1 cellular context compared by ENCODE assay signal in the genomic region with DNA sequence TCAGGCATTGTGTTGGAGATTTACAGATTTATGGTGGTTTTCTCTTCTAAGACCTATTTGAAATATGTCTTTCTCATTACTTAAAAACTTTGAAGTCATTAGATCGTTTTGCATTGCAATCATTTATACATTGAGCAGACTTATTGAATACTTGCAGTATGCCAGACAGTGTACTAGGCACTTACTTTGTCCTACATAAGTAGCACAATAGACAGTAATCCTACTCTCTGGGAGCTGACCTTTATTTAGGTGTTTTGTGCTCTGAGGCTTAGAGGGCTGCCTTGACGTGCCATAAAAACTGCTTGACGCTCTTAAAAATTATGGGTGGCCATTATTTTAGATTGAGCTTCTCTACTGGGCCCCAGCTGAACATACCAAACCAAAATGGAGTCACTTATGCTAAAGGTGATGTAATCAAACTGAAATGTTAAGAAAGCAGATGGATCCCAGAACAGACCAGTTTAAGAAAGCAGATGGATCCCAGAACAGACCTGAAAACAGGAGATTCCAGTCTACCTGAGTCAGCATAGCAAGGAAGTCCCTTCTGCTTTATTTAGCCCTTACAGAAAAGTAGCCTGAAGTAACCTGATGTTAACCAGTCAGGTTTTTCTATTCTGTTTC.
TF ChIP-seq lines count a peak whose summit lies in the region.

No MANE protein-coding gene starts in this region.

TF ChIP-seq in H1, 55 proteins besides CTCF, POLR2A, EP300 and RAD21:
- TF ChIP-seq SIN3A (conservative IDR thresholded peaks at IDR 0.05 in 1 of 2, IDR thresholded peaks at IDR 0.05 in 1 of 2; ENCODE audit: low read depth in 1 of 2, low read length in 2 of 2) (no peak), KDM5A (IDR thresholded peaks at IDR 0.05; ENCODE audit: low read length) (no peak), SP2 (IDR thresholded peaks at IDR 0.05; ENCODE audit: low read length) (no peak), YY1 (IDR thresholded peaks at IDR 0.05; ENCODE audit: low read depth, low read length) (0 out of 2 replicates have a peak, but pooled peaks have one; percentile 23), JUND (IDR thresholded peaks at IDR 0.05; ENCODE audit: low read length) (peak; percentile 47; the same call in 1 of the 2 replicates), CEBPB (IDR thresholded peaks at IDR 0.05; ENCODE audit: low read depth, low read length) (peak; percentile 59; the same call in 1 of the 2 replicates)
- TF ChIP-seq, protein P1, sequence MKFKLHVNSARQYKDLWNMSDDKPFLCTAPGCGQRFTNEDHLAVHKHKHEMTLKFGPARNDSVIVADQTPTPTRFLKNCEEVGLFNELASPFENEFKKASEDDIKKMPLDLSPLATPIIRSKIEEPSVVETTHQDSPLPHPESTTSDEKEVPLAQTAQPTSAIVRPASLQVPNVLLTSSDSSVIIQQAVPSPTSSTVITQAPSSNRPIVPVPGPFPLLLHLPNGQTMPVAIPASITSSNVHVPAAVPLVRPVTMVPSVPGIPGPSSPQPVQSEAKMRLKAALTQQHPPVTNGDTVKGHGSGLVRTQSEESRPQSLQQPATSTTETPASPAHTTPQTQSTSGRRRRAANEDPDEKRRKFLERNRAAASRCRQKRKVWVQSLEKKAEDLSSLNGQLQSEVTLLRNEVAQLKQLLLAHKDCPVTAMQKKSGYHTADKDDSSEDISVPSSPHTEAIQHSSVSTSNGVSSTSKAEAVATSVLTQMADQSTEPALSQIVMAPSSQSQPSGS (IDR thresholded peaks at IDR 0.05; ENCODE audit: low read length): no peak
TF ChIP-seq in H1: peak in this region for 3.
